Comparison of ENCODE assay signal across 20 cellular contexts in genomic region chr21:31901342-31901741, GRCh38. TPM values are rescaled to one million over a fixed set of nuclear protein-coding genes. Genes with fewer than 3 reads are reported as not detected.
A peak's percentile ranks its signal among the peaks of the same experiment; 100 is the strongest.
DNase-seq lines count a peak whose midpoint lies in the region; ATAC-seq, FAIRE-seq and TF ChIP-seq lines count a peak whose summit lies in the region.
"Had no signal": no experiment of that assay in that cellular context is flagged by ENCODE, and none has a peak within 500 bp of the region (broad histone marks: within the 10 kb centered on the region; RNA-seq: fewer than 3 reads in every experiment).

No MANE protein-coding gene starts in this region.

- H3K9ac ChIP-seq in duodenal mucosa (ENCODE audit: low read depth in 1 of 2, low read length in 2 of 2) (no peak overlapping the region), HepG2 (ENCODE audit: insufficient read depth, low read depth, low read length) (peak overlapping the region; percentile 83)

- H3K4me2 ChIP-seq in HepG2 (ENCODE audit: low read depth, low read length), result peak overlapping the region; percentile 97

- TF ChIP-seq EP300 in HepG2 (IDR thresholded peaks at IDR 0.05; ENCODE audit: low read depth in 2 of 2, low read length in 2 of 2) (no peak), HepG2 (CRISPR knock-in tag; IDR thresholded peaks at IDR 0.05; ENCODE audit: borderline replicate concordance) (no peak)

- no TSS peak for BruUV-seq in HepG2 (replicated peaks; lab: Mats Ljungman, UMichigan)

- FAIRE-seq in HepG2 (lab: Jason Lieb, UNC), result no peak
- peak; percentile 46 for FAIRE-seq in urothelium cell line (lab: Jason Lieb, UNC)
- FAIRE-seq: GM19239, RCC 7860 had no signal

- H3K9me3 Mint-ChIP-seq in neural crest cell, result no peaks in the 10 kb centered on the region

- H3K9me3 ChIP-seq in duodenal mucosa (ENCODE audit: control insufficient read depth in 1 of 2, low read length in 2 of 2), result no peaks in the 10 kb centered on the region
- no peaks in the 10 kb centered on the region for H3K9me3 ChIP-seq in HepG2 (ENCODE audit: low read length)
- H3K9me3 ChIP-seq: BE2C had no signal

- no peak for TF ChIP-seq CTCF in HepG2 (CRISPR knock-in tag; IDR thresholded peaks at IDR 0.05)
- no peak for TF ChIP-seq CTCF in neural crest cell (conservative IDR thresholded peaks at IDR 0.05)

- H3K36me3 Mint-ChIP-seq in neural crest cell (ENCODE audit: low read depth), result peaks cover 10% of the 10 kb centered on the region

- no peak overlapping the region for H3K27ac Mint-ChIP-seq in neural crest cell (ENCODE audit: unreplicated experiment)

- peak overlapping the region; percentile 60 for H3K27ac ChIP-seq in duodenal mucosa (ENCODE audit: low read depth, low read length)
- peak overlapping the region; percentile 97 for H3K27ac ChIP-seq in HepG2 (ENCODE audit: extremely low read length, insufficient read depth, low read length)
- H3K27ac ChIP-seq: HL-60 had no signal

- H3K36me3 ChIP-seq in duodenal mucosa (ENCODE audit: control insufficient read depth in 1 of 2, insufficient read depth in 2 of 2, low read length in 2 of 2) (no peaks in the 10 kb centered on the region), HepG2 (replicated peaks in 1 of 2; ENCODE audit: control insufficient read depth in 1 of 2, insufficient read depth in 2 of 2, low read length in 2 of 2) (no peaks in the 10 kb centered on the region)
- H3K36me3 ChIP-seq: BE2C had no signal

- CTCF ChIA-PET in HepG2 (lab: Yijun Ruan, JAX; ENCODE audit: low intra/inter-chr PET ratio, low total read pairs), result interaction anchor here (1.1 kb wide), 1 partner anchor 28 kb away, joined by 3 read pairs; no protein-coding TSS in a partner anchor

- DNase-seq in HepG2 (ENCODE audit: low spot score), result no peak
- no peak for DNase-seq in neural crest cell (ENCODE audit: low read depth, low spot score)
- DNase-seq in urothelium cell line (ENCODE audit: low spot score), result no peak
- no peak for DNase-seq in cerebellum (ENCODE audit: low spot score)
- DNase-seq: BE2C, KBM-7, MM.1S, NCI-H1048, NCI-H1417 treated with DMSO at 0.1 percent for 48 hours, NCI-H187, NCI-H446, NCI-H526, OCI-M1 had no signal

- no peak overlapping the region for H2AFZ ChIP-seq in HepG2 (ENCODE audit: low read length)

- H3K4me3 ChIP-seq in duodenal mucosa (ENCODE audit: low read depth in 1 of 2, low read length in 2 of 2) (peak overlapping the region in 1 of 2 donors; percentile 40), HepG2 (replicated peaks in 1 of 3; ENCODE audit: insufficient read depth in 1 of 3, low read depth in 2 of 3, low read length in 3 of 3) (peak overlapping the region in 2 of 3 experiments; percentile 57 to 67; a peak in 4 of 6 replicates)

- H3K4me3 Mint-ChIP-seq in neural crest cell, result peak overlapping the region; percentile 17

- POLR2A ChIA-PET in HepG2 (lab: Yijun Ruan, JAX), result interaction anchor here (0.6 to 3.2 kb wide), 5 partner anchors 10 to 29 kb away, joined by 3 to 22 read pairs (median 4); no protein-coding TSS in a partner anchor

- peak; percentile 53 for ATAC-seq in HepG2
- no peak for ATAC-seq in GM21515 (IDR thresholded peaks at IDR 0.05; ENCODE audit: unreplicated experiment)
- no peak for ATAC-seq in HG02840 (IDR thresholded peaks at IDR 0.05; ENCODE audit: low FRiP score, unreplicated experiment)

- intact Hi-C loops in HepG2 (cut with micrococcal nuclease; ENCODE audit: unreplicated experiment), result loop anchor here (2.0 kb wide), 2 partner anchors 27 to 29 kb away; partner anchors contain the start of gene HUNK

- no peak for TF ChIP-seq RAD21 in HepG2 (CRISPR knock-in tag; IDR thresholded peaks at IDR 0.05)

- TF ChIP-seq POLR2A in HepG2 (IDR thresholded peaks at IDR 0.05; ENCODE audit: insufficient read depth in 1 of 2, low read depth in 2 of 2, low read length in 2 of 2), result no peak

- 31% methylated on average over 3 of the region's 3 CpGs for WGBS in HepG2 (ENCODE audit: low lambda C conversion rate)

- H3K79me2 ChIP-seq in HepG2 (ENCODE audit: insufficient read depth, low read length), result peaks cover 15% of the 10 kb centered on the region

- no peaks in the 10 kb centered on the region for H4K20me1 ChIP-seq in HepG2 (ENCODE audit: insufficient read depth, low read length)

- in situ Hi-C loops in HepG2 (cut with HindIII; ENCODE audit: extremely low pct_ligation_motif_present, low pct_unique_long_range_greater_than_20kb), result no loop called here

- peaks cover 68% of the 10 kb centered on the region for H3K4me1 Mint-ChIP-seq in neural crest cell

- no peaks in the 10 kb centered on the region for H3K27me3 Mint-ChIP-seq in neural crest cell (ENCODE audit: low read depth)

- no peaks in the 10 kb centered on the region for H3K27me3 ChIP-seq in duodenal mucosa (ENCODE audit: control insufficient read depth in 1 of 2, insufficient read depth in 2 of 2, low read length in 2 of 2)
- no peaks in the 10 kb centered on the region for H3K27me3 ChIP-seq in HepG2 (ENCODE audit: control insufficient read depth in 1 of 2, insufficient read depth in 2 of 2, low read length in 2 of 2)
- H3K27me3 ChIP-seq: BE2C had no signal

- H3K4me1 ChIP-seq in duodenal mucosa (ENCODE audit: control insufficient read depth in 1 of 2, insufficient read depth in 2 of 2, low read length in 2 of 2) (peaks cover 26 to 32% of the 10 kb centered on the region in 2 donors), HepG2 (ENCODE audit: insufficient read depth, low read length) (peaks cover 82% of the 10 kb centered on the region)

TF ChIP-seq in HepG2, 621 proteins besides CTCF, POLR2A, EP300 and RAD21 (continues in another document):
- TF ChIP-seq ZNF687 (CRISPR knock-in tag; IDR thresholded peaks at IDR 0.05) (peak; percentile 42; the same call in 1 of the 2 replicates), ZNF292 (CRISPR knock-in tag; IDR thresholded peaks at IDR 0.05; ENCODE audit: borderline replicate concordance, low read depth) (peak; percentile 31; the same call in 1 of the 2 replicates), ZFX (CRISPR knock-in tag; IDR thresholded peaks at IDR 0.05; ENCODE audit: low read depth) (peak; percentile 43; the same call in 1 of the 2 replicates), CEBPB (IDR thresholded peaks at IDR 0.05; ENCODE audit: borderline replicate concordance, low read depth, low read length) (no peak), ZNF713 (CRISPR knock-in tag; IDR thresholded peaks at IDR 0.05) (no peak)

RNA-seq across cellular contexts. Expression of gene HUNK, which starts 28.5 kb away (rescaled TPM):
- 1.9 and 2.5 TPM in 2 replicates for total RNA-seq in HepG2 (2016; rRNA removed; fragmentation: Illumina TruSeq; extraction: Trizol)
- 0.53 and 1.1 TPM in 2 replicates for total RNA-seq in HepG2 (2016; cell fraction: cytosol; rRNA removed; fragmentation: Illumina TruSeq; extraction: Trizol; ENCODE audit: low read depth)
- total RNA-seq in HepG2 (2016; cell fraction: insoluble cytoplasmic fraction; rRNA removed; fragmentation: Illumina TruSeq; extraction: Trizol), result 2.4 and 3.2 TPM in 2 replicates
- total RNA-seq in HepG2 (2016; cell fraction: membrane; rRNA removed; fragmentation: Illumina TruSeq; extraction: Trizol), result 1.1 and 2.0 TPM in 2 replicates
- 2.6 and 2.9 TPM in 2 replicates for total RNA-seq in HepG2 (2016; cell fraction: nucleus; rRNA removed; fragmentation: Illumina TruSeq; extraction: Trizol)
- polyA plus RNA-seq in HepG2 (2011; rRNA removed), result 0.98 and 1.8 TPM in 2 replicates
- 0.74 and 0.87 TPM in 2 replicates for polyA plus RNA-seq in HepG2 (2011; cell fraction: cytosol; rRNA removed)
- 0.92 and 1.2 TPM in 2 replicates for polyA plus RNA-seq in HepG2 (2011; cell fraction: nucleus; rRNA removed)
- 1.2 and 2.5 TPM in 2 replicates for polyA plus RNA-seq in HepG2 (2012)
- 0.14 and 0.16 TPM in 2 replicates for polyA plus RNA-seq in HepG2 (2016; cell fraction: cytosol; fragmentation: Illumina TruSeq; extraction: Trizol; ENCODE audit: low read depth)
- 2.5 and 2.9 TPM in 2 replicates for polyA plus RNA-seq in HepG2 (2016; cell fraction: insoluble cytoplasmic fraction; fragmentation: Illumina TruSeq; extraction: Trizol; ENCODE audit: low read depth)
- 0.32 and 0.48 TPM in 2 replicates for polyA plus RNA-seq in HepG2 (2016; cell fraction: membrane; fragmentation: Illumina TruSeq; extraction: Trizol; ENCODE audit: low read depth)
- polyA plus RNA-seq in HepG2 (2016; cell fraction: nucleus; fragmentation: Illumina TruSeq; extraction: Trizol; ENCODE audit: insufficient read depth, low read depth), result 3.0 and 3.4 TPM in 2 replicates
- polyA minus RNA-seq in HepG2 (2011; rRNA and poly(A)+ RNA removed; ENCODE audit: low replicate concordance), result 0.02 and 2.8 TPM in 2 replicates
- 0.99 and 1.5 TPM in 2 replicates for polyA minus RNA-seq in HepG2 (2011; cell fraction: cytosol; rRNA and poly(A)+ RNA removed)
- 2.0 and 4.5 TPM in 2 replicates for polyA minus RNA-seq in HepG2 (2011; cell fraction: nucleus; rRNA and poly(A)+ RNA removed)
- 29.1 and 39.6 TPM in 2 replicates for total RNA-seq in neural crest cell
- 19.3 TPM for total RNA-seq in cerebellum
- total RNA-seq: HT-29 had no signal
